9 cellular contexts compared by ENCODE assay signal in the genomic region with DNA sequence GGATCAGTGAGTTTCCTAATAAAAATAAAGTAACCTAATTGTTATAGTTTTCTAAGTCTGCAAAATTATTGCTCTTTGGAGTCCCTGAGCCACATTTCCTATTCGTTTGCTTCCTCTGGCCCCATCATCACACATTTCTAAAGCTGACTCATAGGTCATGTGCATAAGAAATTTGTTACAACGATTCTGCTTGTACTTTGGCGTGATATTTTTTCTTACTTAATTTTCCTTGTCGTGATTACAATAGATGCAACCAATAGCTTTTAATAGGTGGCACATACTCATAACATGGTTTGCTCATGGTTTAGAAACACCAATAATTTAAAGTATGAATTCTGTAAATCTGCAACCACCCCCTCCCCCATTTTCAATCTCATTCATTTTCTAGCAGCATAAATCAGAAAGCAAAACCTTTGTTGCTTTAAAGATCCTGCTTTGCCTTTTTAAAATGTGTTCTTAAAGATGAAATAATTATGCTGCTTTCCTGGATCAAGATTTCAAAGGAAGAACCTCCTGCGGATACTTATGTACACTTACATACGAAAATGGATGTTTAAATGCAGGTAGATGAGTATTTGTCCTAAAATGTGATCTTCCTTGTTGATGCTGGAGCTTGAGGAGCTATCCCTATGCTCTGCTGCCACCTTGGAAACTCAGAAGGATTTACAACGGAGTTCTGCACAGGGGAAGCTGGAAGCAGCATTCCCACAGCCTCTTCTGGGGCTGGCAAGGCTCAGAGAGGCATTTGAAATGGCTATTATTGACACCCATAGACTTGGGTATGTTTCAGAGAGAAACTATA. TPM values are rescaled to one million over a fixed set of nuclear protein-coding genes. Genes with fewer than 3 reads are reported as not detected.
DNase-seq lines count a peak whose midpoint lies in the region; ATAC-seq and TF ChIP-seq lines count a peak whose summit lies in the region.
"Had no signal": no experiment of that assay in that cellular context is flagged by ENCODE, and none has a peak within 500 bp of the region (broad histone marks: within the 10 kb centered on the region; RNA-seq: fewer than 3 reads in every experiment).

No MANE protein-coding gene starts in this region.

- no peaks in the 10 kb centered on the region for H3K9me2 ChIP-seq in GM23248 (ENCODE audit: insufficient read depth)
- no peaks in the 10 kb centered on the region for H3K9me2 ChIP-seq in PC-9 (ENCODE audit: insufficient read depth)

- no peaks in the 10 kb centered on the region for H3K9me3 Mint-ChIP-seq in nephron

- H3K4me2 ChIP-seq in GM23248 (ENCODE audit: unreplicated experiment) (peak overlapping the region; percentile 99), PC-9 (peak overlapping the region; percentile 66)

- ATAC-seq in GM19023 (IDR thresholded peaks at IDR 0.05; ENCODE audit: unreplicated experiment) (no peak), HG03442 (IDR thresholded peaks at IDR 0.05; ENCODE audit: unreplicated experiment) (no peak), HG03039 (IDR thresholded peaks at IDR 0.05; ENCODE audit: unreplicated experiment) (no peak)

- CTCF ChIA-PET in PC-9 (lab: Charles Lee), result interaction anchor here (0.6 kb wide), 1 partner anchor 360 kb away, joined by 4 read pairs; no protein-coding TSS in a partner anchor

- H3K79me2 ChIP-seq in GM23248 (ENCODE audit: insufficient read depth), result peaks cover 33% of the 10 kb centered on the region
- no peaks in the 10 kb centered on the region for H3K79me2 ChIP-seq in PC-9 (ENCODE audit: low read depth)

- peak overlapping the region; percentile 97 for H2AFZ ChIP-seq in GM23248
- no peak overlapping the region for H2AFZ ChIP-seq in PC-9

- peak overlapping the region; percentile 97 to 98 (median 97) for H3K4me3 Mint-ChIP-seq in nephron
- H3K4me3 Mint-ChIP-seq: naive B cell had no signal

- intact Hi-C loops in PC-9 (cut with micrococcal nuclease; ENCODE audit: unreplicated experiment), result loop anchor here (10.0 kb wide), 1 partner anchor 113 kb away; no protein-coding TSS in a partner anchor

- H3K4me3 ChIP-seq in GM23248 (peak overlapping the region; percentile 96), PC-9 (peak overlapping the region; percentile 40; the same call in 1 of the 2 replicates), fibroblast of mammary gland (ENCODE audit: control insufficient read depth, low read depth, low read length) (peak overlapping the region; percentile 84)

- peaks cover 25% of the 10 kb centered on the region for H3K27me3 Mint-ChIP-seq in nephron (ENCODE audit: low read depth)

- H3K4me1 Mint-ChIP-seq in nephron, result peaks cover 21% of the 10 kb centered on the region

- POLR2A ChIA-PET in PC-9 (lab: Charles Lee; ENCODE audit: unreplicated experiment), result no interaction called here

- no peaks in the 10 kb centered on the region for H3K27me3 ChIP-seq in GM23248 (replicated peaks; ENCODE audit: insufficient read depth)
- peaks cover 31% of the 10 kb centered on the region for H3K27me3 ChIP-seq in PC-9 (ENCODE audit: insufficient read depth, low read depth)

- in situ Hi-C loops in GM23248 (cut with MboI), result loop anchor here (10.0 to 25.0 kb wide), 3 partner anchors 113 to 1616 kb away; no protein-coding TSS in a partner anchor

- H4K20me1 ChIP-seq in GM23248 (ENCODE audit: insufficient read depth) (no peaks in the 10 kb centered on the region), PC-9 (ENCODE audit: insufficient read depth) (no peaks in the 10 kb centered on the region)

- peak overlapping the region; percentile 96 to 99 (median 98) for H3K27ac Mint-ChIP-seq in nephron
- H3K27ac Mint-ChIP-seq: naive B cell had no signal

- H3F3A ChIP-seq in GM23248 (ENCODE audit: insufficient read depth) (peaks cover 49% of the 10 kb centered on the region), PC-9 (ENCODE audit: insufficient read depth, low read depth) (no peaks in the 10 kb centered on the region)

- H3K27ac ChIP-seq in GM23248 (peak overlapping the region; percentile 87), PC-9 (no peak overlapping the region)

- DNase-seq in GM23248 (peak; percentile 89), PC-9 (peak in 1 of 2 experiments; percentile 18), fibroblast of mammary gland (ENCODE audit: low read depth) (peak; percentile 92)
- DNase-seq in activated naive CD4-positive, alpha-beta T cell (lab: John Stamatoyannopoulos, UW), result no peak
- DNase-seq: naive B cell had no signal

- no peaks in the 10 kb centered on the region for H3K9me3 ChIP-seq in GM23248 (ENCODE audit: low read depth)
- no peaks in the 10 kb centered on the region for H3K9me3 ChIP-seq in PC-9 (ENCODE audit: insufficient read depth, low read depth)

- 1 to 2% methylated on average over 7 of the region's 7 CpGs for WGBS in GM23248 (ENCODE audit: low coverage in 1 of 2, low lambda C conversion rate in 2 of 2, missing lambda C conversion rate in 2 of 2), 2 experiments

- BruUV-seq in PC-9 (replicated peaks; lab: Mats Ljungman, UMichigan), result no TSS peak

- peaks cover 17% of the 10 kb centered on the region for H3K4me1 ChIP-seq in GM23248 (ENCODE audit: insufficient read depth)
- H3K4me1 ChIP-seq in PC-9 (replicated peaks; ENCODE audit: insufficient read depth), result no peaks in the 10 kb centered on the region

- H3K36me3 ChIP-seq in GM23248 (ENCODE audit: low read depth) (no peaks in the 10 kb centered on the region), PC-9 (ENCODE audit: low read depth) (no peaks in the 10 kb centered on the region)

- H3K9ac ChIP-seq in GM23248, result peak overlapping the region; percentile 92

- peaks cover 4% of the 10 kb centered on the region for H3K36me3 Mint-ChIP-seq in nephron (ENCODE audit: low read depth)

- TF ChIP-seq CTCF in PC-9 (conservative IDR thresholded peaks at IDR 0.05) (no peak; the same call in 1 of the 2 replicates), fibroblast of mammary gland (conservative IDR thresholded peaks at IDR 0.05; ENCODE audit: control insufficient read depth, insufficient read depth, low read depth, low read length) (peak; percentile 73), nephron (IDR thresholded peaks at IDR 0.05; ENCODE audit: unreplicated experiment in 3 of 3) (peak; percentile 70 to 75 (median 70))

RNA-seq across cellular contexts. Expression of a gene that starts 1.7 kb away (rescaled TPM):
- total RNA-seq in GM23248 (2014; rRNA removed; shearing (Covaris generic)), result 72.8 and 94.1 TPM in 2 replicates
- polyA plus RNA-seq in GM23248 (2016; fragmentation: Nextera tagmentation; extraction: Ambion mirVana), result 34.9 and 40.0 TPM in 2 replicates
- total RNA-seq in PC-9 (2021), result 2.1 and 2.2 TPM in 2 replicates

Comparison
In these comparisons a context has a peak if more than half of its experiments do, and no peak if none do; other contexts are left out.
1. DNase-seq: peak in GM23248 (single experiment) and fibroblast of mammary gland (single experiment); none in activated naive CD4-positive, alpha-beta T cell (0 of 4).
2. H3K4me3 ChIP-seq: peak in every context shown above with its lines; median percentile 96 in GM23248; 84 in fibroblast of mammary gland; 40 in PC-9.
3. RNA of a gene that starts 1.7 kb away (total RNA-seq): 72.8 to 94.1 TPM in GM23248; 2.1 to 2.2 TPM in PC-9; every median in the first group is over 10 times any median in the second.